In the genomic region with DNA sequence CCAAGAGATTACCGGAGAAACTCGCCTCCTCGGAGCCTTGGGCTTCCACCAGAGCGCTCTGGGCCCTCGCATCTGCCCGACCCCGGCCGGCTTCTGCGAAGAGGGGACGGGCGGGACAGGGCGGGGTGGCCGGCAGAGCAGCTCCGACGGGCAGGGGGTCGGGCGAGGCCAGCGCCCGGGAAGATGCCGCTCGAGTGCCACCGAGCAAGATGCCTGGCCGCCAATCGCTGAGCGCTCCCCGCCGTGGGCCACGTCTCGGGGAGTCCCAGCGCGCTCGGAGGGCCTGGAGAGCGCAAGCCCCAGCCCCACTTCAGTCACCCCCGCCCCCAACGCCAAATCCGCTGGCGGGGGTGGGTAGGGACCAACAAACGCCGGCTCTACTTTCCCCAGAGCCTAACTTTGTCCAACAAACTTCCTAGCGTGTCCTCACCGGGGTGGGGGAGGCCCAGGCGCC, we compare ENCODE assay signal across 8 cellular contexts. TPM values are rescaled to one million over a fixed set of nuclear protein-coding genes. Genes with fewer than 3 reads are reported as not detected.
DNase-seq lines count a peak whose midpoint lies in the region; ATAC-seq, FAIRE-seq and TF ChIP-seq lines count a peak whose summit lies in the region.

No MANE protein-coding gene starts in this region.

- H3K4me3 ChIP-seq in heart left ventricle, result peak overlapping the region; percentile 74 to 96 (median 90)
- peak overlapping the region; percentile 77 for H3K4me3 ChIP-seq in rectal smooth muscle tissue (ENCODE audit: low read length)

- no peak for FAIRE-seq in GM12891 (lab: Jason Lieb, UNC)

- DNase-seq in activated T-cell treated with anti-CD3 and anti-CD28 coated beads, Interleukin-2, amount 50 U/mL, for 24 hours, result no peak
- DNase-seq in activated T-cell treated with anti-CD3 and anti-CD28 coated beads for 4 hours (no peak), heart left ventricle (peak in 2 of 5 donors; percentile 36 to 39), GF-D8 (lab: John Stamatoyannopoulos, UW) (no peak), GM12891 (ENCODE audit: insufficient read length, low spot score) (no peak)
- no peak for DNase-seq in activated CD8-positive, alpha-beta T cell treated with anti-CD3 and anti-CD28 coated beads for 36 hours

- ATAC-seq in HG03025 (IDR thresholded peaks at IDR 0.05; ENCODE audit: low FRiP score, unreplicated experiment) (peak; percentile 44), heart left ventricle (peak; percentile 22 to 52 (median 38))
- peak; percentile 29 for ATAC-seq in activated CD8-positive, alpha-beta T cell treated with anti-CD3 and anti-CD28 coated beads for 36 hours

- intact Hi-C loops in activated CD8-positive, alpha-beta T cell treated with anti-CD3 and anti-CD28 coated beads for 36 hours (cut with micrococcal nuclease), result no loop called here
- intact Hi-C loops in heart left ventricle (cut with DNase I), result loop anchor here (1.0 to 5.0 kb wide), 10 partner anchors 21 to 233 kb away; a partner anchor contains a TSS

- H3K9me3 ChIP-seq in heart left ventricle, result no peaks in the 10 kb centered on the region

- 0 to 1% (median 0%) methylated on average over 11 to 42 of the region's 42 CpGs for WGBS in heart left ventricle, 4 donors

- peak overlapping the region; percentile 84 to 94 (median 92) for H3K27ac ChIP-seq in heart left ventricle
- peak overlapping the region; percentile 80 for H3K27ac ChIP-seq in rectal smooth muscle tissue (ENCODE audit: low read depth, low read length)

- H3K27me3 ChIP-seq in heart left ventricle, result no peaks in the 10 kb centered on the region
- H3K27me3 ChIP-seq in rectal smooth muscle tissue (ENCODE audit: control insufficient read depth, insufficient read depth, low read length), result no peaks in the 10 kb centered on the region

- H3K36me3 ChIP-seq in heart left ventricle (peaks cover 0 to 3% (median 0%) of the 10 kb centered on the region in 9 donors), rectal smooth muscle tissue (ENCODE audit: control insufficient read depth, insufficient read depth, low read length) (no peaks in the 10 kb centered on the region)

- CTCF ChIA-PET in activated CD8-positive, alpha-beta T cell treated with anti-CD3 and anti-CD28 coated beads for 36 hours (lab: Charles Lee), result interaction anchor here (1.1 to 1.5 kb wide), 2 partner anchors 12 to 133 kb away, joined by 5 to 8 read pairs; no protein-coding TSS in a partner anchor

- H3K36me3 Mint-ChIP-seq in activated T-cell treated with anti-CD3 and anti-CD28 coated beads, Interleukin-2, amount 50 U/mL, for 24 hours (ENCODE audit: low read depth), result no peaks in the 10 kb centered on the region
- H3K36me3 Mint-ChIP-seq in activated CD8-positive, alpha-beta T cell treated with anti-CD3 and anti-CD28 coated beads for 36 hours (ENCODE audit: low read depth), result no peaks in the 10 kb centered on the region

- H3K27me3 Mint-ChIP-seq in activated T-cell treated with anti-CD3 and anti-CD28 coated beads, Interleukin-2, amount 50 U/mL, for 24 hours, result peaks cover 71% of the 10 kb centered on the region
- peaks cover 53% of the 10 kb centered on the region for H3K27me3 Mint-ChIP-seq in activated CD8-positive, alpha-beta T cell treated with anti-CD3 and anti-CD28 coated beads for 36 hours

- POLR2A ChIA-PET in activated CD8-positive, alpha-beta T cell treated with anti-CD3 and anti-CD28 coated beads for 36 hours (lab: Charles Lee), result no interaction called here

- H3K4me1 Mint-ChIP-seq in activated T-cell treated with anti-CD3 and anti-CD28 coated beads, Interleukin-2, amount 50 U/mL, for 24 hours (ENCODE audit: low read depth), result peaks cover 9% of the 10 kb centered on the region
- H3K4me1 Mint-ChIP-seq in activated CD8-positive, alpha-beta T cell treated with anti-CD3 and anti-CD28 coated beads for 36 hours (ENCODE audit: low read depth), result peaks cover 8% of the 10 kb centered on the region

- H3K9me3 Mint-ChIP-seq in activated T-cell treated with anti-CD3 and anti-CD28 coated beads, Interleukin-2, amount 50 U/mL, for 24 hours, result no peaks in the 10 kb centered on the region
- H3K9me3 Mint-ChIP-seq in activated CD8-positive, alpha-beta T cell treated with anti-CD3 and anti-CD28 coated beads for 36 hours, result no peaks in the 10 kb centered on the region

- H3K4me1 ChIP-seq in heart left ventricle (peaks cover 0 to 51% (median 31%) of the 10 kb centered on the region in 12 donors), rectal smooth muscle tissue (ENCODE audit: control insufficient read depth, insufficient read depth, low read length) (peaks cover 6% of the 10 kb centered on the region)

- TF ChIP-seq POLR2A in heart left ventricle (IDR thresholded peaks at IDR 0.05), result no peak
- TF ChIP-seq POLR2A in GM12891 (IDR thresholded peaks at IDR 0.05; ENCODE audit: low read depth, low read length), result no peak

- H3K27ac Mint-ChIP-seq in activated T-cell treated with anti-CD3 and anti-CD28 coated beads, Interleukin-2, amount 50 U/mL, for 24 hours, result no peak overlapping the region
- H3K27ac Mint-ChIP-seq in activated CD8-positive, alpha-beta T cell treated with anti-CD3 and anti-CD28 coated beads for 36 hours, result no peak overlapping the region

- peak overlapping the region; percentile 78 for H3K4me3 Mint-ChIP-seq in activated T-cell treated with anti-CD3 and anti-CD28 coated beads, Interleukin-2, amount 50 U/mL, for 24 hours
- peak overlapping the region; percentile 66 for H3K4me3 Mint-ChIP-seq in activated CD8-positive, alpha-beta T cell treated with anti-CD3 and anti-CD28 coated beads for 36 hours

- H3K9ac ChIP-seq in rectal smooth muscle tissue (ENCODE audit: low read length), result peak overlapping the region; percentile 40

- no peak for TF ChIP-seq CTCF in activated CD8-positive, alpha-beta T cell treated with anti-CD3 and anti-CD28 coated beads for 36 hours (IDR thresholded peaks at IDR 0.05)
- TF ChIP-seq CTCF in heart left ventricle (IDR thresholded peaks at IDR 0.05), result no peak

TF ChIP-seq in GM12891, 5 proteins besides CTCF, POLR2A, EP300 and RAD21:
- TF ChIP-seq PAX5 (IDR thresholded peaks at IDR 0.05; ENCODE audit: insufficient read depth, low read length, severe bottlenecking) (no peak), POLR2AphosphoS5 (IDR thresholded peaks at IDR 0.05; ENCODE audit: low read depth, low read length) (no peak), POU2F2 (IDR thresholded peaks at IDR 0.05; ENCODE audit: low read depth, low read length) (no peak), TAF1 (IDR thresholded peaks at IDR 0.05; ENCODE audit: low read depth, low read length) (no peak), SPI1 (IDR thresholded peaks at IDR 0.05; ENCODE audit: low read depth, low read length) (no peak)

RNA-seq across cellular contexts. Expression of a gene that starts 0.5 kb away (rescaled TPM):
- under 1 TPM; 0.51 to 0.70 TPM for total RNA-seq in activated CD8-positive, alpha-beta T cell treated with anti-CD3 and anti-CD28 coated beads for 36 hours
- total RNA-seq in heart left ventricle, result 10 to 100 TPM in 8 of 9 donors, 1 to 10 TPM in 1; 7.5 to 25.0 (median 17.3) TPM
- polyA plus RNA-seq in heart left ventricle, result 1 to 10 TPM; 6.4 to 7.4 TPM
- 2.4 TPM for polyA plus RNA-seq in GM12891 (2012; ENCODE audit: low read depth, missing spikeins)

Comparison
In these comparisons a context has a peak if more than half of its experiments do, and no peak if none do; other contexts are left out.
1. RNA of a gene that starts 0.5 kb away (total RNA-seq): 7.5 to 25.0 TPM in heart left ventricle; 0.51 to 0.70 TPM in activated CD8-positive, alpha-beta T cell treated with anti-CD3 and anti-CD28 coated beads for 36 hours; every median in the first group is over 4 times any median in the second.
2. Peak in every context shown above with its lines, with median percentiles within 50 percentile points of each other: ATAC-seq.